ENCODE assay signal across 30 cellular contexts in genomic region chr15:79820820-79821219, GRCh38.
"Had no signal": no experiment of that assay in that cellular context is flagged by ENCODE, and none has a peak within 500 bp of the region (broad histone marks: within the 10 kb centered on the region; RNA-seq: fewer than 3 reads in every experiment).

No MANE protein-coding gene starts in this region.

- H3K27me3 ChIP-seq: ascending aorta, cardiac muscle cell had no signal

- ATAC-seq: activated CD4-positive, alpha-beta T cell treated with anti-CD3 and anti-CD28 coated beads for 36 hours; activated CD4-positive, CD25-positive, alpha-beta regulatory T cell treated with anti-CD3 and anti-CD28 coated beads, Interleukin-2, amount 50 U/mL, for 24 hours; activated CD8-positive, alpha-beta memory T cell treated with anti-CD3 and anti-CD28 coated beads, Interleukin-2, amount 10 ng/mL, durations not matched to agents 7 days and 5 days; activated CD8-positive, alpha-beta T cell treated with anti-CD3 and anti-CD28 coated beads, Interleukin-2, amount 10 ng/mL, durations not matched to agents 7 days and 5 days; activated naive CD8-positive, alpha-beta T cell treated with anti-CD3 and anti-CD28 coated beads, Interleukin-2, amount 50 U/mL, for 24 hours had no signal

- H3K4me1 ChIP-seq: ascending aorta had no signal

- H3K9me3 ChIP-seq: ascending aorta had no signal

- H3K36me3 ChIP-seq: ascending aorta, cardiac muscle cell, WERI-Rb-1 had no signal

- H3K4me3 ChIP-seq: ascending aorta, cardiac muscle cell had no signal

- DNase-seq: activated CD4-positive, alpha-beta memory T cell treated with anti-CD3 and anti-CD28 coated beads, Interleukin-2, amount 10 ng/mL, durations not matched to agents 7 days and 5 days; activated CD4-positive, alpha-beta T cell treated with anti-CD3 and anti-CD28 coated beads for 1 hour; activated CD4-positive, alpha-beta T cell treated with anti-CD3 and anti-CD28 coated beads for 36 hours; activated CD4-positive, alpha-beta T cell treated with anti-CD3 and anti-CD28 coated beads for 48 hours; activated CD4-positive, alpha-beta T cell treated with anti-CD3 and anti-CD28 coated beads, Interleukin-2, amount 10 ng/mL, durations not matched to agents 7 days and 5 days; activated CD4-positive, alpha-beta T cell treated with anti-CD3 and anti-CD28 coated beads, Interleukin-2, amount 50 U/mL, for 48 hours; activated CD4-positive, CD25-positive, alpha-beta regulatory T cell; activated CD8-positive, alpha-beta memory T cell treated with anti-CD3 and anti-CD28 coated beads for 24 hours; activated CD8-positive, alpha-beta memory T cell treated with anti-CD3 and anti-CD28 coated beads, Interleukin-2, amount 10 ng/mL, durations not matched to agents 7 days and 5 days; activated CD8-positive, alpha-beta memory T cell treated with anti-CD3 and anti-CD28 coated beads, Interleukin-2, amount 50 U/mL, for 48 hours; activated CD8-positive, alpha-beta T cell treated with anti-CD3 and anti-CD28 coated beads, Interleukin-2, amount 10 ng/mL, durations not matched to agents 7 days and 5 days; activated effector memory CD4-positive, alpha-beta T cell treated with Interleukin-2 at 50 U/mL for 16 hours; activated gamma-delta T cell; activated naive CD4-positive, alpha-beta T cell treated with anti-CD3 and anti-CD28 coated beads, Interleukin-2, amount 10 ng/mL, durations not matched to agents 7 days and 5 days; activated naive CD4-positive, alpha-beta T cell treated with Interleukin-2 at 50 U/mL for 16 hours; activated naive CD8-positive, alpha-beta T cell treated with anti-CD3 and anti-CD28 coated beads, Interleukin-2, amount 10 ng/mL, durations not matched to agents 7 days and 5 days; activated naive CD8-positive, alpha-beta T cell treated with anti-CD3 and anti-CD28 coated beads, Interleukin-2, amount 50 U/mL, for 24 hours; activated T-cell treated with anti-CD3 and anti-CD28 coated beads, Interleukin-2, amount 50 U/mL, for 24 hours; activated T-cell treated with anti-CD3 and anti-CD28 coated beads, Interleukin-2, amount 50 U/mL, for 48 hours; amygdala; anterior cingulate cortex; cerebellar nuclear complex; SW 1271; T-helper 1 cell; T-helper 2 cell; T-helper 9 cell; WERI-Rb-1 had no signal

- H3K27ac ChIP-seq: ascending aorta, cardiac muscle cell, WERI-Rb-1 had no signal
